ENCODE assay signal across 27 cellular contexts in genomic region chr2:132910432-132910831, GRCh38.
"Had no signal": no experiment of that assay in that cellular context is flagged by ENCODE, and none has a peak within 500 bp of the region (broad histone marks: within the 10 kb centered on the region; RNA-seq: fewer than 3 reads in every experiment).

No MANE protein-coding gene starts in this region.

- ATAC-seq: stimulated activated effector memory CD8-positive, alpha-beta T cell treated with anti-CD3 and anti-CD28 coated beads, Interleukin-12 subunit alpha, Interleukin-12 subunit beta, amount 100 ng/mL, for 72 hours; stimulated activated memory B cell treated with anti-CD40 and anti-IgM and Interleukin-4, amounts not matched to agents 10 μg/mL and 1 μg/mL and 100 μg/mL, for 72 hours; stimulated activated naive B cell treated with anti-CD40 and anti-IgM and Interleukin-4, amounts not matched to agents 10 μg/mL and 1 μg/mL and 100 μg/mL, for 72 hours; stimulated activated naive CD8-positive, alpha-beta T cell treated with anti-CD3 and anti-CD28 coated beads, Interleukin-15, amount 100 ng/mL, for 72 hours; stimulated activated naive CD8-positive, alpha-beta T cell treated with anti-CD3 and anti-CD28 coated beads, Interleukin-15, Interleukin-2, amounts not matched to agents 100 U/mL and 50 U/mL, for 24 hours; upper lobe of right lung had no signal

- H3K36me3 ChIP-seq: stomach, suprapubic skin, thoracic aorta, thyroid gland, tibial artery, tibial nerve, transverse colon, upper lobe of left lung, upper lobe of right lung, uterus, vagina had no signal

- H3K27ac ChIP-seq: stomach, suprapubic skin, testis, thoracic aorta, thyroid gland, tibial artery, tibial nerve, transverse colon, upper lobe of left lung, upper lobe of right lung, uterus, vagina had no signal

- H3K4me3 ChIP-seq: stomach, suprapubic skin, testis, thoracic aorta, thyroid gland, tibial artery, tibial nerve, transverse colon, upper lobe of left lung, upper lobe of right lung, uterus, vagina had no signal

- DNase-seq: stimulated activated CD4-positive, alpha-beta T cell treated with anti-CD3 and anti-CD28 coated beads, Interleukin-2, amount 100 ng/mL, for 48 hours; stimulated activated CD4-positive, alpha-beta T cell treated with anti-CD3 and anti-CD28 coated beads, Interleukin-4, amount 100 ng/mL, for 1 hour; stimulated activated CD4-positive, alpha-beta T cell treated with anti-CD3 and anti-CD28 coated beads, Interleukin-4, amount 100 ng/mL, for 24 hours; stimulated activated CD4-positive, alpha-beta T cell treated with anti-CD3 and anti-CD28 coated beads, Interleukin-4, amount 100 ng/mL, for 4 hours; stimulated activated CD8-positive, alpha-beta memory T cell treated with anti-CD3 and anti-CD28 coated beads, Interleukin-4, amount 100 ng/mL, for 48 hours; stimulated activated naive B cell treated with anti-CD40 and anti-IgM and Interleukin-4, amounts not matched to agents 10 μg/mL and 1 μg/mL and 100 μg/mL, for 72 hours; stimulated activated naive CD4-positive, alpha-beta T cell; stimulated activated naive CD4-positive, alpha-beta T cell treated with Interleukin-2 at 50 U/mL for 16 hours; stimulated activated naive CD8-positive, alpha-beta T cell treated with anti-CD3 and anti-CD28 coated beads, Interleukin-15, amount 100 ng/mL, for 72 hours; stimulated activated naive CD8-positive, alpha-beta T cell treated with anti-CD3 and anti-CD28 coated beads, Interleukin-15, Interleukin-2, amounts not matched to agents 100 U/mL and 50 U/mL, for 24 hours; stomach; substantia nigra; testis; thyroid gland; tibial artery; transverse colon; trophoblast cell; upper lobe of left lung; upper lobe of right lung; uterus had no signal

- H3K4me1 ChIP-seq: stomach, suprapubic skin, testis, thyroid gland, tibial artery, tibial nerve, transverse colon, upper lobe of right lung, uterus, vagina had no signal

- FAIRE-seq: urothelium cell line had no signal

- H3K27me3 ChIP-seq: stomach, suprapubic skin, testis, thyroid gland, tibial artery, tibial nerve, transverse colon, upper lobe of left lung, upper lobe of right lung, uterus, vagina had no signal

- H3K9me3 ChIP-seq: stomach, suprapubic skin, testis, thoracic aorta, thyroid gland, tibial artery, tibial nerve, transverse colon, upper lobe of left lung, upper lobe of right lung, uterus, vagina had no signal
